10 cellular contexts compared by ENCODE assay signal in the genomic region with DNA sequence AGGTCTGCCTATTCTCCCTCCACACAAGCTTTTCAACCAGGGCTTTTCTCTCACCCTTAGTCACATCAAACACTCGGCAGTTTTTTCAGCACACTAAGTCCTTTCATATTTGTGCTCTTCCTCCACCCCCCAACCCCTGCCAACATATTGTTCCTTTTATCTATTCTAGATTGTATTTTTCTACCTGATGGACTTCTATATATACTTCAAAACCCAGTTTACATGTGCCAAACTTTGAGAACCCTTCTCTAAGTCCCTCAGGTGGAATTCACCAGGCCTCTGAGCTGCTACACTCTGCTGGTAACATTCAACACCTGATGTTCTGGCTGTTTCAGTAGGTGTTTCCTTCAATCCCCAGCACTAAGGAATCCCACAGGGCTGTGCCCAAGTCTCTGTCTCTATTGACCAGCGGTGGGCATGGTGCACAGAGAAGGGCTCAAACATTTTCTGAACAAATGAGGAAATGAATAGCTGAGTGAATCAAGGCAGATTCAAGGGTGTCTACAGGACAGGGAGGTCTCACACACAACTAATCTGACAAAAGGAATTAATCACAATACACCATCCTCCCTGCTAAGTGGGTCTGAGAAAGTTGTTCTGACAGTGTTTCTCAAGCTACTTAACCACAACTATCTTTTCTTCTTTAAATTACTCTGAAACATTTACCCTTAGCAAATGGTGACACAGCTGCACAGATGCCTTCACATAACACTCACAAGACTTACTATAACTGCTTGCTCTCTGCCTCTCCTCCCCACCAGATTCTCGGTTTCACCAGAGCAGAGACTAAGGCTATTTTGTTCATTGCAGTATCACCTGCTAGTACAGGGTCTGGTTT.
DNase-seq lines count a peak whose midpoint lies in the region; ATAC-seq and TF ChIP-seq lines count a peak whose summit lies in the region.
"Had no signal": no experiment of that assay in that cellular context is flagged by ENCODE, and none has a peak within 500 bp of the region (broad histone marks: within the 10 kb centered on the region; RNA-seq: fewer than 3 reads in every experiment).

No MANE protein-coding gene starts in this region.

- TF ChIP-seq CTCF in left lung (IDR thresholded peaks at IDR 0.05), result no peak

- no peaks in the 10 kb centered on the region for H3K27me3 ChIP-seq in left lung

- intact Hi-C loops in left lung (cut with DNase I), result no loop called here

- no peaks in the 10 kb centered on the region for H3K9me3 ChIP-seq in left lung

- DNase-seq in germinal center (ENCODE audit: low spot score) (no peak), left lung (no peak)
- no peak for DNase-seq in activated effector memory CD4-positive, alpha-beta T cell treated with Interleukin-2 at 50 U/mL for 16 hours
- DNase-seq: DMS153, natural killer cell, NCI-H1417 had no signal

- no peaks in the 10 kb centered on the region for H3K4me1 ChIP-seq in left lung

- no peak overlapping the region for H3K4me3 ChIP-seq in left lung

- H3K27ac ChIP-seq in left lung, result no peak overlapping the region

- no peaks in the 10 kb centered on the region for H3K36me3 ChIP-seq in left lung

- ATAC-seq in GM18517 (IDR thresholded peaks at IDR 0.05; ENCODE audit: unreplicated experiment), result peak; percentile 97
- ATAC-seq in GM19351 (IDR thresholded peaks at IDR 0.05; ENCODE audit: unreplicated experiment), result peak; percentile 96
- ATAC-seq in HG02798 (IDR thresholded peaks at IDR 0.05; ENCODE audit: poor library complexity, unreplicated experiment), result peak; percentile 97
- peak; percentile 89 for ATAC-seq in HG03575 (IDR thresholded peaks at IDR 0.05; ENCODE audit: extremely low read depth, insufficient number of reproducible peaks, low FRiP score, unreplicated experiment)
- no peak for ATAC-seq in left lung
- ATAC-seq: natural killer cell had no signal
